ENCODE assay signal across 7 cellular contexts in genomic region chr22:44056649-44057048, GRCh38. TPM values are rescaled to one million over a fixed set of nuclear protein-coding genes. Genes with fewer than 3 reads are reported as not detected.
DNase-seq lines count a peak whose midpoint lies in the region; ATAC-seq and TF ChIP-seq lines count a peak whose summit lies in the region.
"Not testable (repeated sequence)": the region's sequence is repeated elsewhere in the genome, so short reads cannot be mapped to it uniquely, and the experiment has no call there.

No MANE protein-coding gene starts in this region.

- not testable (repeated sequence) for H3K27me3 ChIP-seq in esophagus squamous epithelium; sigmoid colon; thymus (ENCODE audit: control insufficient read depth, insufficient read depth)

- CTCF ChIA-PET in RWPE1 (lab: Yijun Ruan, JAX), result not testable (repeated sequence)

- H3K4me1 ChIP-seq in esophagus squamous epithelium (peaks cover 4 to 42% (median 20%) of the 10 kb centered on the region in 3 donors), sigmoid colon (peaks cover 0 to 30% (median 24%) of the 10 kb centered on the region in 4 donors), thymus (ENCODE audit: control insufficient read depth, insufficient read depth, low read length) (peaks cover 19% of the 10 kb centered on the region)

- TF ChIP-seq CTCF in RWPE1 (conservative IDR thresholded peaks at IDR 0.05; ENCODE audit: low read depth); esophagus squamous epithelium (IDR thresholded peaks at IDR 0.05); nephron (IDR thresholded peaks at IDR 0.05; ENCODE audit: unreplicated experiment in 3 of 3); sigmoid colon (IDR thresholded peaks at IDR 0.05): not testable (repeated sequence)

- H3K4me3 Mint-ChIP-seq in nephron, result not testable (repeated sequence)

- intact Hi-C loops in esophagus squamous epithelium (cut with DNase I); left ventricle myocardium superior (cut with micrococcal nuclease); sigmoid colon (cut with DNase I): not testable (repeated sequence)

- H3K27ac ChIP-seq in RWPE1 (peak overlapping the region; percentile 11; the same call in 1 of the 2 replicates), esophagus squamous epithelium (peak overlapping the region in 3 of 4 donors; percentile 44 to 78 (median 65)), sigmoid colon (peak overlapping the region in 3 of 4 donors; percentile 74 to 86 (median 79)), thymus (ENCODE audit: low read depth) (peak overlapping the region; percentile 4)

- H3K36me3 ChIP-seq in esophagus squamous epithelium; sigmoid colon; thymus (ENCODE audit: control insufficient read depth, insufficient read depth): not testable (repeated sequence)

- POLR2A ChIA-PET in RWPE1 (lab: Yijun Ruan, JAX; ENCODE audit: low non-redundant PET), result interaction anchor here (0.6 kb wide), 1 partner anchor 8 kb away, joined by 9 read pairs; no protein-coding TSS in a partner anchor

- H3K4me3 ChIP-seq in esophagus squamous epithelium; sigmoid colon; thymus (ENCODE audit: low read length): not testable (repeated sequence)

- 33 to 41% methylated on average over 1 to 4 of the region's 4 CpGs for WGBS in esophagus squamous epithelium, 2 donors
- 43 to 53% methylated on average over 4 of the region's 4 CpGs for WGBS in sigmoid colon, 2 donors
- WGBS in thymus, result 53% methylated on average over 4 of the region's 4 CpGs

- TF ChIP-seq EP300 in sigmoid colon (IDR thresholded peaks at IDR 0.05), result not testable (repeated sequence)

- H3K27ac Mint-ChIP-seq in nephron, result peak overlapping the region in 2 of 3 experiments; percentile 71 to 72

- H3K27me3 Mint-ChIP-seq in nephron (ENCODE audit: low read depth), result not testable (repeated sequence)

- peaks cover 28% of the 10 kb centered on the region for H3K4me1 Mint-ChIP-seq in nephron

- not testable (repeated sequence) for H3K9me3 ChIP-seq in esophagus squamous epithelium; sigmoid colon; thymus (ENCODE audit: control insufficient read depth)

- H3K36me3 Mint-ChIP-seq in nephron (ENCODE audit: low read depth), result not testable (repeated sequence)

- peak; percentile 2 for ATAC-seq in left ventricle myocardium superior

- DNase-seq in NCI-H82 (lab: John Stamatoyannopoulos, UW), result peak; percentile 11
- not testable (repeated sequence) for DNase-seq in RWPE1 (ENCODE audit: low spot score); esophagus squamous epithelium (lab: John Stamatoyannopoulos, UW); left ventricle myocardium superior; sigmoid colon

- not testable (repeated sequence) for H3K9me3 Mint-ChIP-seq in nephron

- TF ChIP-seq POLR2A in esophagus squamous epithelium (IDR thresholded peaks at IDR 0.05); sigmoid colon (IDR thresholded peaks at IDR 0.05): not testable (repeated sequence)

RNA-seq across cellular contexts. Expression of gene PARVB, which starts 32.5 kb away (rescaled TPM):
- total RNA-seq in esophagus squamous epithelium (10 to 100 TPM in 2 of 4 donors, 1 to 10 TPM in 2; 3.3 to 20.8 (median 11.7) TPM), left ventricle myocardium superior (183 TPM), sigmoid colon (10 to 100 TPM; 18.9 to 21.6 (median 20.0) TPM)
- polyA plus RNA-seq in sigmoid colon (10 to 100 TPM in 1 of 3 donors, 1 to 10 TPM in 2; 6.9 to 20.5 (median 8.4) TPM), thymus (15.2 TPM)

Comparison
In these comparisons a context has a peak if more than half of its experiments do, and no peak if none do; other contexts are left out.
1. H3K27ac ChIP-seq: peak in every context shown above with its lines; median percentile 79 in sigmoid colon; 65 in esophagus squamous epithelium; 11 in RWPE1; 4 in thymus.